ENCODE assay signal across 8 cellular contexts in the genomic region with DNA sequence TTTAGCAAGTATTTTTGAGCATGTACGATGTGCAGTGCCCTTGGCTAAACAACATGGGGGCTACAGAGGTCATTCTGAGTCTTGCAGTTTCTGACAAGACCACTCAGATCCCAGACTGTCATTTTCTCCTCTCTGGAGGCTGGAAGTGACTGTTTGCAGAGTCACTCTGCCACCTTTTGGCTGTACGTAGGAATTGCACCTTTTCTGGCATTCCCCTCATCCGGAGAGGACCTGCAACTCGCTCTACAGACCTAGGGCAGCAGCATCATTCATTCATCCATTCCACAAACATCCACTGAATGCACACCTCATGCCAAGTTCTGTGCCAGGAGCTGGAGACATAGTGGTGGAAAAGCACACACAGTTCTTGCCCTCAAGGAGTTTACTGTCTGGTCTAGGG.
A peak's percentile ranks its signal among the peaks of the same experiment; 100 is the strongest.
DNase-seq lines count a peak whose midpoint lies in the region; ATAC-seq and TF ChIP-seq lines count a peak whose summit lies in the region.

No MANE protein-coding gene starts in this region.

- no peak for TF ChIP-seq POLR2A in right lobe of liver (IDR thresholded peaks at IDR 0.05)
- no peak for TF ChIP-seq POLR2A in thyroid gland (IDR thresholded peaks at IDR 0.05)
- no peak for TF ChIP-seq POLR2A in tibial nerve (IDR thresholded peaks at IDR 0.05)

- no peak for TF ChIP-seq CTCF in GM20000 (IDR thresholded peaks at IDR 0.05; ENCODE audit: extremely low read depth, missing control alignments)
- peak; percentile 58 to 74 (median 62) for TF ChIP-seq CTCF in right lobe of liver (IDR thresholded peaks at IDR 0.05)
- TF ChIP-seq CTCF in thyroid gland (IDR thresholded peaks at IDR 0.05), result peak in 1 of 6 experiments; percentile 25
- no peak for TF ChIP-seq CTCF in tibial nerve (IDR thresholded peaks at IDR 0.05)

- no peak for TF ChIP-seq EP300 in tibial nerve (IDR thresholded peaks at IDR 0.05)

- H3K9me3 ChIP-seq in right lobe of liver (no peaks in the 10 kb centered on the region), thyroid gland (no peaks in the 10 kb centered on the region), tibial nerve (no peaks in the 10 kb centered on the region)

- ATAC-seq in right lobe of liver, result peak; percentile 75 to 91 (median 82)

- intact Hi-C loops in right lobe of liver (cut with DNase I), result no loop called here
- intact Hi-C loops in thyroid gland (cut with DNase I), result no loop called here

- H3K27me3 ChIP-seq in right lobe of liver (no peaks in the 10 kb centered on the region), thyroid gland (no peaks in the 10 kb centered on the region), tibial nerve (peaks cover 0 to 3% of the 10 kb centered on the region in 2 donors)

- peak; percentile 50 for DNase-seq in DMS153 treated with DMSO at 0.1 percent for 48 hours (lab: John Stamatoyannopoulos, UW; ENCODE audit: unreplicated experiment)
- peak; percentile 6 for DNase-seq in GM20000 (ENCODE audit: low spot score)
- peak; percentile 13 for DNase-seq in NCI-H1092 (lab: John Stamatoyannopoulos, UW)
- DNase-seq in activated naive CD4-positive, alpha-beta T cell treated with Interleukin-2 at 50 U/mL for 16 hours, result peak; percentile 4
- DNase-seq in right lobe of liver, result peak in 1 of 3 donors; percentile 36
- DNase-seq in thyroid gland, result no peak
- no peak for DNase-seq in tibial nerve (ENCODE audit: low spot score in 2 of 2)
- DNase-seq in activated CD8-positive, alpha-beta memory T cell treated with anti-CD3 and anti-CD28 coated beads for 24 hours, result no peak

- H3K4me1 ChIP-seq in right lobe of liver (no peaks in the 10 kb centered on the region), thyroid gland (no peaks in the 10 kb centered on the region), tibial nerve (no peaks in the 10 kb centered on the region)

- 0% methylated on average over 2 of the region's 4 CpGs for WGBS in right lobe of liver (ENCODE audit: insufficient coverage, low coverage, low lambda C conversion rate, missing lambda C conversion rate)
- 7 to 10% methylated on average over 3 of the region's 4 CpGs for WGBS in thyroid gland, 2 donors
- 1 to 11% methylated on average over 3 to 4 of the region's 4 CpGs for WGBS in tibial nerve, 2 donors

- no peaks in the 10 kb centered on the region for H3K36me3 ChIP-seq in right lobe of liver
- H3K36me3 ChIP-seq in thyroid gland, result no peaks in the 10 kb centered on the region
- no peaks in the 10 kb centered on the region for H3K36me3 ChIP-seq in tibial nerve

- no peak overlapping the region for H3K27ac ChIP-seq in right lobe of liver
- H3K27ac ChIP-seq in thyroid gland, result no peak overlapping the region
- H3K27ac ChIP-seq in tibial nerve, result no peak overlapping the region

- H3K4me3 ChIP-seq in right lobe of liver, result no peak overlapping the region
- no peak overlapping the region for H3K4me3 ChIP-seq in thyroid gland (replicated peaks in 1 of 3)
- no peak overlapping the region for H3K4me3 ChIP-seq in tibial nerve

Comparison
In these comparisons a context has a peak if more than half of its experiments do, and no peak if none do; other contexts are left out.
1. DNase-seq: peak in DMS153 treated with DMSO at 0.1 percent for 48 hours (single experiment), GM20000 (single experiment), NCI-H1092 (single experiment) and activated naive CD4-positive, alpha-beta T cell treated with Interleukin-2 at 50 U/mL for 16 hours (single experiment); none in thyroid gland (0 of 2), tibial nerve (0 of 2) and activated CD8-positive, alpha-beta memory T cell treated with anti-CD3 and anti-CD28 coated beads for 24 hours (single experiment).
2. CTCF ChIP-seq: peak in right lobe of liver (4 of 4); none in GM20000 (single experiment) and tibial nerve (0 of 5).